21 cellular contexts compared by ENCODE assay signal in genomic region chr17:6305613-6306360, GRCh38.
DNase-seq lines count a peak whose midpoint lies in the region; ATAC-seq lines count a peak whose summit lies in the region.
"Had no signal": no experiment of that assay in that cellular context is flagged by ENCODE, and none has a peak within 500 bp of the region (broad histone marks: within the 10 kb centered on the region; RNA-seq: fewer than 3 reads in every experiment).

No MANE protein-coding gene starts in this region.

- ATAC-seq in GM21737 (IDR thresholded peaks at IDR 0.05; ENCODE audit: unreplicated experiment), result no peak
- ATAC-seq: CD8-positive, alpha-beta T cell; gastroesophageal sphincter; left ventricle myocardium superior; natural killer cell; stimulated activated memory B cell treated with anti-CD40 and anti-IgM and Interleukin-4, amounts not matched to agents 10 μg/mL and 1 μg/mL and 100 μg/mL, for 72 hours had no signal

- peak in 2 of 3 experiments; percentile 61 to 84 for DNase-seq in NCI-H1417 (lab: John Stamatoyannopoulos, UW)
- DNase-seq in NCI-H1417 treated with DMSO at 0.1 percent for 48 hours (lab: John Stamatoyannopoulos, UW), result no peak
- peak; percentile 47 for DNase-seq in NCI-H1694 treated with DMSO at 0.1 percent for 48 hours (lab: John Stamatoyannopoulos, UW)
- peak; percentile 30 for DNase-seq in NCI-H774 (lab: John Stamatoyannopoulos, UW)
- peak; percentile 5 for DNase-seq in myocyte (ENCODE audit: low read depth)
- DNase-seq in SW 1271 (lab: John Stamatoyannopoulos, UW), result no peak
- no peak for DNase-seq in NK-92 treated with Interleukin-12 subunit alpha and Interleukin-12 subunit beta, amount 100 ng/mL, for 24 hours (lab: John Stamatoyannopoulos, UW)
- DNase-seq: 8988T; activated CD4-positive, alpha-beta T cell treated with anti-CD3 and anti-CD28 coated beads for 4 hours; activated naive CD4-positive, alpha-beta T cell treated with anti-CD3 and anti-CD28 coated beads, Interleukin-2, amount 50 U/mL, for 16 hours; activated T-cell treated with anti-CD3 and anti-CD28 coated beads, Interleukin-2, amount 50 U/mL, for 48 hours; CD8-positive, alpha-beta T cell; DMS79 treated with DMSO at 0.1 percent for 48 hours; esophagus squamous epithelium; H7; left ventricle myocardium superior; natural killer cell; stimulated activated CD4-positive, alpha-beta T cell treated with anti-CD3 and anti-CD28 coated beads, Interleukin-4, amount 100 ng/mL, for 1 hour had no signal

Comparison
In these comparisons a context has a peak if more than half of its experiments do, and no peak if none do; other contexts are left out.
1. DNase-seq: peak in NCI-H1417 (2 of 3), NCI-H1694 treated with DMSO at 0.1 percent for 48 hours (single experiment), NCI-H774 (single experiment) and myocyte (single experiment); none in NCI-H1417 treated with DMSO at 0.1 percent for 48 hours (single experiment), SW 1271 (0 of 2) and NK-92 treated with Interleukin-12 subunit alpha and Interleukin-12 subunit beta, amount 100 ng/mL, for 24 hours (single experiment).